27 cellular contexts compared by ENCODE assay signal in genomic region chr16:28100810-28101532, GRCh38. TPM values are rescaled to one million over a fixed set of nuclear protein-coding genes. Genes with fewer than 3 reads are reported as not detected.
DNase-seq lines count a peak whose midpoint lies in the region; ATAC-seq and TF ChIP-seq lines count a peak whose summit lies in the region.
"Had no signal": no experiment of that assay in that cellular context is flagged by ENCODE, and none has a peak within 500 bp of the region (broad histone marks: within the 10 kb centered on the region; RNA-seq: fewer than 3 reads in every experiment).

No MANE protein-coding gene starts in this region.

- no peaks in the 10 kb centered on the region for H3K4me1 Mint-ChIP-seq in activated T-cell treated with anti-CD3 and anti-CD28 coated beads, Interleukin-2, amount 50 U/mL, for 24 hours (ENCODE audit: low read depth)
- H3K4me1 Mint-ChIP-seq in activated T-cell treated with anti-CD3 and anti-CD28 coated beads, Interleukin-2, amount 50 U/mL, for 72 hours (ENCODE audit: low read depth): no peaks in the 10 kb centered on the region
- no peaks in the 10 kb centered on the region for H3K4me1 Mint-ChIP-seq in glutamatergic neuron (ENCODE audit: low read depth, unreplicated experiment)
- H3K4me1 Mint-ChIP-seq: H9 had no signal

- H3K14ac ChIP-seq in neuronal stem cell (ENCODE audit: low read length): no peak overlapping the region

- H4K91ac ChIP-seq in neuronal stem cell (ENCODE audit: low read depth, low read length, poor library complexity): no peak overlapping the region

- H3K36me3 Mint-ChIP-seq in activated T-cell treated with anti-CD3 and anti-CD28 coated beads, Interleukin-2, amount 50 U/mL, for 24 hours (ENCODE audit: low read depth): peaks cover 98% of the 10 kb centered on the region
- H3K36me3 Mint-ChIP-seq in activated T-cell treated with anti-CD3 and anti-CD28 coated beads, Interleukin-2, amount 50 U/mL, for 72 hours (ENCODE audit: insufficient read depth in 2 of 2): peaks cover 12 to 27% of the 10 kb centered on the region in 2 donors
- peaks cover 5% of the 10 kb centered on the region for H3K36me3 Mint-ChIP-seq in glutamatergic neuron (ENCODE audit: unreplicated experiment)

- no peak overlapping the region for H3K18ac ChIP-seq in neuronal stem cell (ENCODE audit: low read length)

- no peak overlapping the region for H2BK12ac ChIP-seq in neuronal stem cell (ENCODE audit: low read length)

- H2AK5ac ChIP-seq in neuronal stem cell (ENCODE audit: low read depth, low read length): no peak overlapping the region

- H3K4ac ChIP-seq in neuronal stem cell (ENCODE audit: low read length): no peak overlapping the region

- H3K4me3 Mint-ChIP-seq in activated T-cell treated with anti-CD3 and anti-CD28 coated beads, Interleukin-2, amount 50 U/mL, for 24 hours: no peak overlapping the region
- H3K4me3 Mint-ChIP-seq in activated T-cell treated with anti-CD3 and anti-CD28 coated beads, Interleukin-2, amount 50 U/mL, for 72 hours: no peak overlapping the region
- H3K4me3 Mint-ChIP-seq in glutamatergic neuron (ENCODE audit: unreplicated experiment): no peak overlapping the region
- H3K4me3 Mint-ChIP-seq: H9 had no signal

- H3K4me1 ChIP-seq in neuronal stem cell (ENCODE audit: control insufficient read depth in 2 of 2, insufficient read depth in 1 of 2, low read depth in 1 of 2, low read length in 2 of 2) (no peaks in the 10 kb centered on the region), upper lobe of right lung (no peaks in the 10 kb centered on the region)

- no peak overlapping the region for H3K4me3 ChIP-seq in neuronal stem cell (ENCODE audit: low read length in 2 of 2)
- no peak overlapping the region for H3K4me3 ChIP-seq in upper lobe of right lung

- DNase-seq in activated T-cell treated with anti-CD3 and anti-CD28 coated beads, Interleukin-2, amount 50 U/mL, for 24 hours: no peak
- no peak for DNase-seq in activated T-cell treated with anti-CD3 and anti-CD28 coated beads, Interleukin-2, amount 50 U/mL, for 72 hours
- peak; percentile 2 for DNase-seq in glutamatergic neuron
- no peak for DNase-seq in neuronal stem cell (ENCODE audit: low spot score)
- peak; percentile 44 for DNase-seq in upper lobe of right lung
- no peak for DNase-seq in mucosa of gallbladder (ENCODE audit: low spot score)
- DNase-seq in NCI-H2107 treated with DMSO at 0.1 percent for 48 hours (lab: John Stamatoyannopoulos, UW; ENCODE audit: unreplicated experiment): no peak
- DNase-seq in NCI-H2029 treated with DMSO at 0.1 percent for 48 hours (lab: John Stamatoyannopoulos, UW): no peak
- DNase-seq: AML-193, DMS153, GDM1, H9, IMR-90, Karpas-422, NCI-H1417 treated with DMSO at 0.1 percent for 48 hours, NCI-H187 treated with DMSO at 0.1 percent for 48 hours, NCI-H345, NCI-H524 treated with DMSO at 0.1 percent for 48 hours, PC-3, RPMI8226, SIG-M5 had no signal

- H2BK5ac ChIP-seq in neuronal stem cell (ENCODE audit: low read length): peak overlapping the region; percentile 55

- H3K9me3 ChIP-seq in neuronal stem cell (replicated peaks in 1 of 2; ENCODE audit: control insufficient read depth in 2 of 2, insufficient read depth in 1 of 2, low read depth in 1 of 2, low read length in 2 of 2): no peaks in the 10 kb centered on the region
- no peaks in the 10 kb centered on the region for H3K9me3 ChIP-seq in upper lobe of right lung

- no peak overlapping the region for H3K4me2 ChIP-seq in neuronal stem cell (ENCODE audit: insufficient read depth, low read length, poor library complexity, severe bottlenecking)

- H3K27ac ChIP-seq in neuronal stem cell (replicated peaks; ENCODE audit: low read length): no peak overlapping the region
- H3K27ac ChIP-seq in upper lobe of right lung: no peak overlapping the region
- H3K27ac ChIP-seq: 22Rv1, C4-2B, HL-60 had no signal

- WGBS in neuronal stem cell (ENCODE audit: extremely low coverage in 2 of 2, insufficient read length in 2 of 2, insufficient replicate concordance in 1 of 2), 2 donors: no CpG with 5 or more reads among the region's 14 CpGs

- H3K23ac ChIP-seq in neuronal stem cell (ENCODE audit: low read depth, low read length, poor library complexity): peak overlapping the region; percentile 62

- no peaks in the 10 kb centered on the region for H3K79me1 ChIP-seq in neuronal stem cell (ENCODE audit: low read depth, low read length)

- TF ChIP-seq CTCF in glutamatergic neuron (IDR thresholded peaks at IDR 0.05; ENCODE audit: partially characterized antibody, unreplicated experiment): no peak
- TF ChIP-seq CTCF in upper lobe of right lung (IDR thresholded peaks at IDR 0.05): no peak

- H2AFZ ChIP-seq in neuronal stem cell (ENCODE audit: low read length): no peak overlapping the region

- H3K9ac ChIP-seq in neuronal stem cell (ENCODE audit: low read depth, low read length, poor library complexity): no peak overlapping the region

- H2BK15ac ChIP-seq in neuronal stem cell (ENCODE audit: low read length): no peak overlapping the region

- ATAC-seq in activated T-cell treated with anti-CD3 and anti-CD28 coated beads, Interleukin-2, amount 50 U/mL, for 72 hours (replicated peaks in 1 of 2): no peak
- no peak for ATAC-seq in upper lobe of right lung
- ATAC-seq: PC-3 had no signal

- H2BK120ac ChIP-seq in neuronal stem cell (ENCODE audit: low read depth, low read length): no peak overlapping the region

- H3K36me3 ChIP-seq in neuronal stem cell (replicated peaks in 1 of 2; ENCODE audit: control insufficient read depth in 2 of 2, insufficient read depth in 2 of 2, low read length in 2 of 2): peaks cover 58 to 98% of the 10 kb centered on the region in 2 donors
- peaks cover 83% of the 10 kb centered on the region for H3K36me3 ChIP-seq in upper lobe of right lung

- no peaks in the 10 kb centered on the region for H3K27me3 Mint-ChIP-seq in activated T-cell treated with anti-CD3 and anti-CD28 coated beads, Interleukin-2, amount 50 U/mL, for 24 hours
- no peaks in the 10 kb centered on the region for H3K27me3 Mint-ChIP-seq in activated T-cell treated with anti-CD3 and anti-CD28 coated beads, Interleukin-2, amount 50 U/mL, for 72 hours (ENCODE audit: low read depth)
- H3K27me3 Mint-ChIP-seq in glutamatergic neuron (ENCODE audit: unreplicated experiment): peaks cover 2% of the 10 kb centered on the region

- H3K27me3 ChIP-seq in neuronal stem cell (ENCODE audit: control insufficient read depth in 3 of 3, insufficient read depth in 3 of 3, low read depth in 1 of 3, low read length in 3 of 3): no peaks in the 10 kb centered on the region
- no peaks in the 10 kb centered on the region for H3K27me3 ChIP-seq in upper lobe of right lung

- intact Hi-C loops in upper lobe of right lung (cut with DNase I): no loop called here

- H4K8ac ChIP-seq in neuronal stem cell (ENCODE audit: low read depth, low read length): no peak overlapping the region

- no peaks in the 10 kb centered on the region for H3K9me3 Mint-ChIP-seq in activated T-cell treated with anti-CD3 and anti-CD28 coated beads, Interleukin-2, amount 50 U/mL, for 24 hours
- no peaks in the 10 kb centered on the region for H3K9me3 Mint-ChIP-seq in activated T-cell treated with anti-CD3 and anti-CD28 coated beads, Interleukin-2, amount 50 U/mL, for 72 hours
- H3K9me3 Mint-ChIP-seq in glutamatergic neuron (ENCODE audit: unreplicated experiment): peaks cover 7% of the 10 kb centered on the region
- H3K9me3 Mint-ChIP-seq: H9 had no signal

- peak overlapping the region; percentile 58 for H3K27ac Mint-ChIP-seq in activated T-cell treated with anti-CD3 and anti-CD28 coated beads, Interleukin-2, amount 50 U/mL, for 24 hours
- no peak overlapping the region for H3K27ac Mint-ChIP-seq in activated T-cell treated with anti-CD3 and anti-CD28 coated beads, Interleukin-2, amount 50 U/mL, for 72 hours
- no peak overlapping the region for H3K27ac Mint-ChIP-seq in glutamatergic neuron (ENCODE audit: unreplicated experiment)

RNA-seq across cellular contexts. Expression of gene GSG1L, which starts 37.5 kb away (rescaled TPM):
- not detected for total RNA-seq in activated T-cell treated with anti-CD3 and anti-CD28 coated beads, Interleukin-2, amount 50 U/mL, for 72 hours
- total RNA-seq in glutamatergic neuron (ENCODE audit: unreplicated experiment) (0.91 TPM), upper lobe of right lung (1.6 TPM), mucosa of gallbladder (not detected)
- polyA plus RNA-seq in neuronal stem cell (2013, experiment 1 of 2): 0.04 TPM
- 0.03 TPM for polyA plus RNA-seq in neuronal stem cell (2013, experiment 2 of 2)
- total RNA-seq: Daoy, HT1080, IMR-90, MCF 10A, PC-3 had no signal
- polyA plus RNA-seq: IMR-90 had no signal

Comparison
In these comparisons a context has a peak if more than half of its experiments do, and no peak if none do; other contexts are left out.
1. DNase-seq: peak in glutamatergic neuron (single experiment) and upper lobe of right lung (single experiment); none in activated T-cell treated with anti-CD3 and anti-CD28 coated beads, Interleukin-2, amount 50 U/mL, for 24 hours (single experiment), activated T-cell treated with anti-CD3 and anti-CD28 coated beads, Interleukin-2, amount 50 U/mL, for 72 hours (0 of 2), neuronal stem cell (single experiment), mucosa of gallbladder (single experiment), NCI-H2107 treated with DMSO at 0.1 percent for 48 hours (single experiment) and NCI-H2029 treated with DMSO at 0.1 percent for 48 hours (single experiment).